ENCODE assay signal across 9 cellular contexts in the genomic region with DNA sequence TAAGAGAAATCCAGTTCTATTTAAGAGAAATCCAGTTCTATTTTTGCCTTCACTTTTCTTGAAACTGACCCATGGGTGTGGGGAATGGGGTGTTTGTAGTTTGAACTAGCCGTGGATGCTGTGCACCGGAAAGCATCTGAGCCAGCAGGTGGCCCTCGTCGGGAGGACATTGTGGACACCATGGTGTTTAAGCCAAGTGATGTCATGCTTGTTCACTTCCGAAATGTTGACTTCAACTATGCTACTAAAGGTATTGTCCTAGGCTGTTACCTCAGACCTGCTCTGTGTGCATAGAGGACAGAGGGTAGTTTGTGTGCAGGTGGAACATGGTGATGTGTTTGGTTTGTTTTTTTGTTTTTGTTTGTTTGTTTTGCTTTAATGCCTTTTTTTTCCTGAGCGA. TPM values are rescaled to one million over a fixed set of nuclear protein-coding genes. Genes with fewer than 3 reads are reported as not detected.
A peak's percentile ranks its signal among the peaks of the same experiment; 100 is the strongest.
DNase-seq lines count a peak whose midpoint lies in the region; ATAC-seq, FAIRE-seq and TF ChIP-seq lines count a peak whose summit lies in the region.
"Had no signal": no experiment of that assay in that cellular context is flagged by ENCODE, and none has a peak within 500 bp of the region (broad histone marks: within the 10 kb centered on the region; RNA-seq: fewer than 3 reads in every experiment).

No MANE protein-coding gene starts in this region.

- no peaks in the 10 kb centered on the region for H3K27me3 ChIP-seq in bronchial epithelial cell (ENCODE audit: control insufficient read depth, insufficient read depth, low read length)

- peak overlapping the region; percentile 66 to 93 (median 74) for H3K27ac Mint-ChIP-seq in naive thymus-derived CD8-positive, alpha-beta T cell

- peaks cover 0 to 65% (median 17%) of the 10 kb centered on the region in 3 donors for H3K36me3 Mint-ChIP-seq in naive thymus-derived CD8-positive, alpha-beta T cell

- peaks cover 21 to 57% (median 46%) of the 10 kb centered on the region in 4 donors for H3K4me1 Mint-ChIP-seq in naive thymus-derived CD8-positive, alpha-beta T cell

- H3K9me3 Mint-ChIP-seq in naive thymus-derived CD8-positive, alpha-beta T cell: no peaks in the 10 kb centered on the region

- H3K4me3 Mint-ChIP-seq in naive thymus-derived CD8-positive, alpha-beta T cell: peak overlapping the region in 6 of 10 donors; percentile 20 to 96 (median 62)

- H3K4me3 ChIP-seq in NB4 (ENCODE audit: low read depth, low read length) (peak overlapping the region; percentile 80), bronchial epithelial cell (ENCODE audit: low read depth, low read length) (no peak overlapping the region)

- TF ChIP-seq CTCF in NB4 (IDR thresholded peaks at IDR 0.05; ENCODE audit: low read depth, low read length) (no peak), bronchial epithelial cell (IDR thresholded peaks at IDR 0.05; ENCODE audit: insufficient read depth, low read length, severe bottlenecking) (peak; percentile 52)

- TF ChIP-seq POLR2A in NB4 (IDR thresholded peaks at IDR 0.05; ENCODE audit: extremely low read depth, insufficient read length): no peak

- POLR2A ChIA-PET in naive thymus-derived CD8-positive, alpha-beta T cell (lab: Charles Lee): interaction anchor here (1.1 to 6.0 kb wide), 2 partner anchors 15 to 20 kb away, joined by 3 to 99 read pairs; partner anchors contain the start of gene TUFM

- peaks cover 0 to 4% (median 0%) of the 10 kb centered on the region in 5 donors for H3K27me3 Mint-ChIP-seq in naive thymus-derived CD8-positive, alpha-beta T cell

- H3K36me3 ChIP-seq in bronchial epithelial cell (ENCODE audit: control insufficient read depth, insufficient read depth, low read length): peaks cover 36% of the 10 kb centered on the region

- no peak for FAIRE-seq in bronchial epithelial cell (lab: Jason Lieb, UNC)

- peak; percentile 11 for DNase-seq in COLO668 (lab: John Stamatoyannopoulos, UW; ENCODE audit: unreplicated experiment)
- no peak for DNase-seq in NB4 (ENCODE audit: low read depth)
- DNase-seq in bronchial epithelial cell (ENCODE audit: low read depth): peak; percentile 50
- no peak for DNase-seq in naive thymus-derived CD8-positive, alpha-beta T cell
- DNase-seq in NCI-H2227 (lab: John Stamatoyannopoulos, UW; ENCODE audit: unreplicated experiment): no peak
- DNase-seq: NCI-H1436, SIG-M5 had no signal

- ATAC-seq in naive thymus-derived CD8-positive, alpha-beta T cell: no peak
- ATAC-seq in HG02840 (IDR thresholded peaks at IDR 0.05; ENCODE audit: low FRiP score, unreplicated experiment) (no peak), GM19351 (IDR thresholded peaks at IDR 0.05; ENCODE audit: unreplicated experiment) (no peak)

RNA-seq across cellular contexts. Expression of gene ATXN2L, which starts 3.3 kb away (rescaled TPM):
- 27.4 and 35.7 TPM in 2 replicates for total RNA-seq in bronchial epithelial cell
- 100 to 1,000 TPM; 310 to 339 TPM for total RNA-seq in naive thymus-derived CD8-positive, alpha-beta T cell
- 10 to 100 TPM; 14.2 to 28.4 (median 19.5) TPM for polyA plus RNA-seq in naive thymus-derived CD8-positive, alpha-beta T cell

RNA-seq across cellular contexts. Expression of gene TUFM, which starts 20.0 kb away (rescaled TPM):
- 146 and 176 TPM in 2 replicates for total RNA-seq in bronchial epithelial cell
- 100 to 1,000 TPM; 117 to 120 TPM for total RNA-seq in naive thymus-derived CD8-positive, alpha-beta T cell
- 100 to 1,000 TPM; 141 to 155 (median 152) TPM for polyA plus RNA-seq in naive thymus-derived CD8-positive, alpha-beta T cell

RNA-seq across cellular contexts. Expression of gene SH2B1, which starts 37.5 kb away (rescaled TPM):
- 4.2 and 6.7 TPM in 2 replicates for total RNA-seq in bronchial epithelial cell
- 100 to 1,000 TPM; 110 to 117 TPM for total RNA-seq in naive thymus-derived CD8-positive, alpha-beta T cell
- 1 to 10 TPM; 1.1 to 2.5 (median 2.2) TPM for polyA plus RNA-seq in naive thymus-derived CD8-positive, alpha-beta T cell

RNA-seq across cellular contexts. Expression of gene ATP2A1, which starts 52.1 kb away (rescaled TPM):
- under 0.01 and 0.13 TPM in 2 replicates for total RNA-seq in bronchial epithelial cell
- 1 to 10 TPM in 1 of 2 experiments, under 1 TPM in 1; 0.58 to 1.2 TPM for total RNA-seq in naive thymus-derived CD8-positive, alpha-beta T cell
- not detected for polyA plus RNA-seq in naive thymus-derived CD8-positive, alpha-beta T cell

Comparison
In these comparisons a context has a peak if more than half of its experiments do, and no peak if none do; other contexts are left out.
1. DNase-seq: peak in COLO668 (single experiment) and bronchial epithelial cell (single experiment); none in NB4 (single experiment), naive thymus-derived CD8-positive, alpha-beta T cell (0 of 10) and NCI-H2227 (single experiment).
2. RNA of gene SH2B1, which starts 37.5 kb away (total RNA-seq): 110 to 117 TPM in naive thymus-derived CD8-positive, alpha-beta T cell; 4.2 to 6.7 TPM in bronchial epithelial cell; every median in the first group is over 10 times any median in the second.